Comparison of ENCODE assay signal across 2 cellular contexts in the genomic region with DNA sequence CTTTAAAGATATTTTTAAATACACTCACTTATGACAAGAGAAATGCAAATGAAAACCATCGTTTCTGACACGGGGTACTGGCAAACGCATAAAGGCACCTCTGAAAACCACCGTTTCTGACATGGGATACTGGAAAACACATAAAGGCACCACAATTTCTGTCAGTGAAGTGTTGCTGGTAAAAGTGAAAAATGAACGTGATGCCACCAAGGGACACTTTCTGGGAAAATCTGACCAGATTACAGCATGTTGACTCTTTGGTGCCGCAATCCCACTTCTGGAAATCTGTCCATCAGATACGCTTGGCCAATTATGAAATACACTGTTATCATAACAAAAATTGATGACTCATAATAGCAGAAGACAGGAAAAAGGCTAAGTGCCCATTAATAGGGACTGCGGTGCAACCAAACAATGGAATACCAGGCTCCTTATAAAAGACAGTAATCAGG.
A peak's percentile ranks its signal among the peaks of the same experiment; 100 is the strongest.
TF ChIP-seq lines count a peak whose summit lies in the region.

No MANE protein-coding gene starts in this region.

TF ChIP-seq in HEK293, 187 proteins besides CTCF, POLR2A, EP300 and RAD21 (continued from another document and continues in another):
- TF ChIP-seq ZNF555 (tag by site-specific recombination; conservative IDR thresholded peaks at IDR 0.05), result no peak
- TF ChIP-seq, protein P1, sequence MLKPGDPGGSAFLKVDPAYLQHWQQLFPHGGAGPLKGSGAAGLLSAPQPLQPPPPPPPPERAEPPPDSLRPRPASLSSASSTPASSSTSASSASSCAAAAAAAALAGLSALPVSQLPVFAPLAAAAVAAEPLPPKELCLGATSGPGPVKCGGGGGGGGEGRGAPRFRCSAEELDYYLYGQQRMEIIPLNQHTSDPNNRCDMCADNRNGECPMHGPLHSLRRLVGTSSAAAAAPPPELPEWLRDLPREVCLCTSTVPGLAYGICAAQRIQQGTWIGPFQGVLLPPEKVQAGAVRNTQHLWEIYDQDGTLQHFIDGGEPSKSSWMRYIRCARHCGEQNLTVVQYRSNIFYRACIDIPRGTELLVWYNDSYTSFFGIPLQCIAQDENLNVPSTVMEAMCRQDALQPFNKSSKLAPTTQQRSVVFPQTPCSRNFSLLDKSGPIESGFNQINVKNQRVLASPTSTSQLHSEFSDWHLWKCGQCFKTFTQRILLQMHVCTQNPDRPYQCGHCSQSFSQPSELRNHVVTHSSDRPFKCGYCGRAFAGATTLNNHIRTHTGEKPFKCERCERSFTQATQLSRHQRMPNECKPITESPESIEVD (tag by site-specific recombination; IDR thresholded peaks at IDR 0.05), result peak; percentile 61
- TF ChIP-seq ZNF16 (tag by site-specific recombination; IDR thresholded peaks at IDR 0.05; ENCODE audit: low read depth), result no peak
- 0 out of 2 replicates have a peak, but pooled peaks have one; percentile 37 for TF ChIP-seq ZFP69B (tag by site-specific recombination; IDR thresholded peaks at IDR 0.05)
- TF ChIP-seq, protein P2, sequence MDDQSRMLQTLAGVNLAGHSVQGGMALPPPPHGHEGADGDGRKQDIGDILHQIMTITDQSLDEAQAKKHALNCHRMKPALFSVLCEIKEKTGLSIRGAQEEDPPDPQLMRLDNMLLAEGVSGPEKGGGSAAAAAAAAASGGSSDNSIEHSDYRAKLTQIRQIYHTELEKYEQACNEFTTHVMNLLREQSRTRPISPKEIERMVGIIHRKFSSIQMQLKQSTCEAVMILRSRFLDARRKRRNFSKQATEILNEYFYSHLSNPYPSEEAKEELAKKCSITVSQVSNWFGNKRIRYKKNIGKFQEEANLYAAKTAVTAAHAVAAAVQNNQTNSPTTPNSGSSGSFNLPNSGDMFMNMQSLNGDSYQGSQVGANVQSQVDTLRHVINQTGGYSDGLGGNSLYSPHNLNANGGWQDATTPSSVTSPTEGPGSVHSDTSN (CRISPR knock-in tag; IDR thresholded peaks at IDR 0.05), result no peak
- TF ChIP-seq ZNF341 (tag by site-specific recombination; IDR thresholded peaks at IDR 0.05; ENCODE audit: low read depth), result no peak
- TF ChIP-seq, protein P3, sequence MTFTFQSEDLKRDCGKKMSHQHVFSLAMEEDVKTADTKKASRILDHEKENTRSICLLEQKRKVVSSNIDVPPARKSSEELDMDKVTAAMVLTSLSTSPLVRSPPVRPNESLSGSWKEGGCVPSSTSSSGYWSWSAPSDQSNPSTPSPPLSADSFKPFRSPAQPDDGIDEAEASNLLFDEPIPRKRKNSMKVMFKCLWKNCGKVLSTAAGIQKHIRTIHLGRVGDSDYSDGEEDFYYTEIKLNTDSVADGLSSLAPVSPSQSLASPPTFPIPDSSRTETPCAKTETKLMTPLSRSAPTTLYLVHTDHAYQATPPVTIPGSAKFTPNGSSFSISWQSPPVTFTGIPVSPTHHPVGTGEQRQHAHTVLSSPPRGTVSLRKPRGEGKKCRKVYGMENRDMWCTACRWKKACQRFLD (tag by site-specific recombination; IDR thresholded peaks at IDR 0.05), result no peak
- TF ChIP-seq ZNF561 (tag by site-specific recombination; IDR thresholded peaks at IDR 0.05; ENCODE audit: borderline replicate concordance), result no peak
- TF ChIP-seq ZNF514 (tag by site-specific recombination; IDR thresholded peaks at IDR 0.05), result no peak
- 0 out of 2 replicates have a peak, but pooled peaks have one; percentile 24 for TF ChIP-seq ZNF707 (tag by site-specific recombination; IDR thresholded peaks at IDR 0.05)
- TF ChIP-seq ZNF19 (tag by site-specific recombination; IDR thresholded peaks at IDR 0.05; ENCODE audit: low read depth), result no peak
- peak; percentile 70 for TF ChIP-seq GFI1B (tag by site-specific recombination; IDR thresholded peaks at IDR 0.05)
- no peak for TF ChIP-seq ZNF416 (tag by site-specific recombination; IDR thresholded peaks at IDR 0.05)
- TF ChIP-seq ZNF274 (IDR thresholded peaks at IDR 0.05; ENCODE audit: low read length), result no peak
- TF ChIP-seq ZNF274 (tag by site-specific recombination; IDR thresholded peaks at IDR 0.05; ENCODE audit: borderline replicate concordance), result no peak
- TF ChIP-seq TRIM28 (IDR thresholded peaks at IDR 0.05; ENCODE audit: borderline replicate concordance, low read length), result no peak
- no peak for TF ChIP-seq ZNF404 (tag by site-specific recombination; IDR thresholded peaks at IDR 0.05)
- no peak for TF ChIP-seq REST (tag by site-specific recombination; IDR thresholded peaks at IDR 0.05)
- TF ChIP-seq ZNF777 (tag by site-specific recombination; IDR thresholded peaks at IDR 0.05; ENCODE audit: borderline replicate concordance), result no peak
- TF ChIP-seq ZNF701 (tag by site-specific recombination; IDR thresholded peaks at IDR 0.05), result no peak
- no peak for TF ChIP-seq ZNF623 (tag by site-specific recombination; IDR thresholded peaks at IDR 0.05)
- no peak for TF ChIP-seq REPIN1 (tag by site-specific recombination; IDR thresholded peaks at IDR 0.05; ENCODE audit: low read depth)
- TF ChIP-seq ZNF157 (tag by site-specific recombination; IDR thresholded peaks at IDR 0.05), result no peak

TF ChIP-seq in SK-N-SH treated with all-trans-retinoic acid at 6 μM for 48 hours, 23 proteins besides CTCF, POLR2A, EP300 and RAD21 (continued from another document):
- TF ChIP-seq TCF4 (CRISPR knock-in tag; IDR thresholded peaks at IDR 0.05; ENCODE audit: borderline replicate concordance), result peak; percentile 60; the same call in 1 of the 2 replicates
- TF ChIP-seq ESRRG (CRISPR knock-in tag; IDR thresholded peaks at IDR 0.05), result no peak
- peak; percentile 64 for TF ChIP-seq CREB5 (CRISPR knock-in tag; IDR thresholded peaks at IDR 0.05; ENCODE audit: low read depth)
